In the genomic region with DNA sequence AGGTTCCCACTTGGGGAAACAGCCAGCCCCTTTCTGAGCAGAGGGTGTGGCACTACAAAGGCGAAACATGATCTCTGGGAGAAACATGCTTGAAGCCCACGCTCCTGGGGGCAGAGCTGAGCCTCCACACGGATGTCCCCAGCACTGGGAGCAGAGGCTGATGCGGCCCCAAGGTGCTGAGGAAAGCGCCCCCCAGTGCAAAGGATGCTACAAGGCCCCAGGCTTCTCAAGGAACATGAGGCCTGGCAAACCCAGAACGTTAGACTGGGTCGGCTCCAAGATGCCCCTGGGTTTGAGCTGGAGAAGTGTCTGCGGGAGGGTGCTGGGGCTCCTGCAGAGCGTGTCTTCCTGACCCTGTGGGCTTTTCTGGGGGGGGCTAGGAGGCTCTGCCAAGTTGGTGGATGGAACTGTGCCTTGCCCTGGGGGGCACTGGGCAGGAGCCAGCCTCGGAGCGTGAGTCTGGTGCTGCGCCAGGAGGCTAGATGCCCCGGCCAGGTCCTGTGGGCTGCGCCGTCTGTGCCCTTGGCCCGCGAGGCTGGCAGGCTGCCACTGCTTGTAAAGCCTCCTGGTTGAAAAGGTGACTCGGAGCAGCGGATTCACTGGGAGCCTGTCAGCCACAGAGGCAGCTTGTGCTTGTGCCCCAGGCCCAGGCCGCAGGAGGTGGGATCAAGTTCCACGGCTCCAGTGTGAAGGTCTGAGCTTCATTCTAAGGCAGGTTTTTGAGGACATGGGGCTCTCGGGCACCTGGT, we compare ENCODE assay signal across 1 cellular context.
TF ChIP-seq lines count a peak whose summit lies in the region.

No MANE protein-coding gene starts in this region.

TF ChIP-seq in K562, 482 proteins besides CTCF, POLR2A, EP300 and RAD21 (continued from another document):
- TF ChIP-seq, protein P1, sequence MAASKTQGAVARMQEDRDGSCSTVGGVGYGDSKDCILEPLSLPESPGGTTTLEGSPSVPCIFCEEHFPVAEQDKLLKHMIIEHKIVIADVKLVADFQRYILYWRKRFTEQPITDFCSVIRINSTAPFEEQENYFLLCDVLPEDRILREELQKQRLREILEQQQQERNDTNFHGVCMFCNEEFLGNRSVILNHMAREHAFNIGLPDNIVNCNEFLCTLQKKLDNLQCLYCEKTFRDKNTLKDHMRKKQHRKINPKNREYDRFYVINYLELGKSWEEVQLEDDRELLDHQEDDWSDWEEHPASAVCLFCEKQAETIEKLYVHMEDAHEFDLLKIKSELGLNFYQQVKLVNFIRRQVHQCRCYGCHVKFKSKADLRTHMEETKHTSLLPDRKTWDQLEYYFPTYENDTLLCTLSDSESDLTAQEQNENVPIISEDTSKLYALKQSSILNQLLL (CRISPR knock-in tag; IDR thresholded peaks at IDR 0.05; ENCODE audit: borderline replicate concordance), result no peak
- TF ChIP-seq KHSRP (IDR thresholded peaks at IDR 0.05) (no peak), GATA2 (CRISPR knock-in tag; IDR thresholded peaks at IDR 0.05) (0 out of 2 replicates have a peak, but pooled peaks have one; percentile 19), SMARCE1 (IDR thresholded peaks at IDR 0.05) (no peak), POLR2G (IDR thresholded peaks at IDR 0.05; ENCODE audit: low read depth, low read length) (peak; percentile 37; the same call in 1 of the 2 replicates), RBFOX2 (IDR thresholded peaks at IDR 0.05; ENCODE audit: low read depth, low read length) (peak; percentile 48; the same call in 1 of the 2 replicates)
- TF ChIP-seq, protein P2, sequence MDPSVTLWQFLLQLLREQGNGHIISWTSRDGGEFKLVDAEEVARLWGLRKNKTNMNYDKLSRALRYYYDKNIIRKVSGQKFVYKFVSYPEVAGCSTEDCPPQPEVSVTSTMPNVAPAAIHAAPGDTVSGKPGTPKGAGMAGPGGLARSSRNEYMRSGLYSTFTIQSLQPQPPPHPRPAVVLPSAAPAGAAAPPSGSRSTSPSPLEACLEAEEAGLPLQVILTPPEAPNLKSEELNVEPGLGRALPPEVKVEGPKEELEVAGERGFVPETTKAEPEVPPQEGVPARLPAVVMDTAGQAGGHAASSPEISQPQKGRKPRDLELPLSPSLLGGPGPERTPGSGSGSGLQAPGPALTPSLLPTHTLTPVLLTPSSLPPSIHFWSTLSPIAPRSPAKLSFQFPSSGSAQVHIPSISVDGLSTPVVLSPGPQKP (CRISPR knock-in tag; IDR thresholded peaks at IDR 0.05), result no peak
